8 cellular contexts compared by ENCODE assay signal in the genomic region with DNA sequence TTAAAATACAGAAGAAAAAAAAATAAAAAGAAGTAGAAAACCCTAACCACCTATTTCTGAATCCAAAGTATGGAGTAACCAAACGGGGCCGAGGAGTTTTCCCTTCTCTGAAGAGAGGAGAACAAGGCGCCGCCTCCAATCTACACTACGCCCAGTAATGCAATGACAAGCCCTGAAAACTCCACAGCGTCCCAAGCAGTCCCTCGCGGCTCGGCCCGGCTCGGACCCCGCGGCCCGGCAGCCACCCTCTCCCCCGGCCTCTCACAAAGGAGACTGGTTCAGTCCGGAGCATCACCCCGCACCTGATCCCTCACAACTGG. TPM values are rescaled to one million over a fixed set of nuclear protein-coding genes. Genes with fewer than 3 reads are reported as not detected.
DNase-seq lines count a peak whose midpoint lies in the region; ATAC-seq and TF ChIP-seq lines count a peak whose summit lies in the region.

No MANE protein-coding gene starts in this region.

- H3K27ac ChIP-seq in BLaER1 treated with 17β-estradiol and CSF1 and Interleukin-3, amounts not matched to agents 10 nM and 100 nM: peak overlapping the region; percentile 77 to 94 (median 86)
- peak overlapping the region; percentile 59 for H3K27ac ChIP-seq in OCI-LY1 (ENCODE audit: low read depth, low read length, poor library complexity, severe bottlenecking)

- peaks cover 0 to 49% (median 36%) of the 10 kb centered on the region in 11 experiments; a peak in 16 of 22 replicates for H4K20me1 ChIP-seq in BLaER1 treated with 17β-estradiol and CSF1 and Interleukin-3, amounts not matched to agents 10 nM and 100 nM
- peaks cover 2% of the 10 kb centered on the region; the same call in 1 of the 2 replicates for H4K20me1 ChIP-seq in OCI-LY1 (ENCODE audit: insufficient read depth, low read length)

- no peaks in the 10 kb centered on the region for H3K9me3 ChIP-seq in BLaER1 treated with 17β-estradiol and CSF1 and Interleukin-3, amounts not matched to agents 10 nM and 100 nM (replicated peaks in 1 of 11)
- no peaks in the 10 kb centered on the region for H3K9me3 ChIP-seq in OCI-LY1 (ENCODE audit: low read length)

- H3K27me3 ChIP-seq in BLaER1 treated with 17β-estradiol and CSF1 and Interleukin-3, amounts not matched to agents 10 nM and 100 nM: no peaks in the 10 kb centered on the region
- H3K27me3 ChIP-seq in OCI-LY1 (ENCODE audit: insufficient read depth, low read length): no peaks in the 10 kb centered on the region

- peaks cover 5% of the 10 kb centered on the region for H3K36me3 Mint-ChIP-seq in endothelial cell (ENCODE audit: low read depth, unreplicated experiment)
- H3K36me3 Mint-ChIP-seq in nephron progenitor cell (ENCODE audit: low read depth): peaks cover 48% of the 10 kb centered on the region

- TF ChIP-seq CTCF in OCI-LY1 (IDR thresholded peaks at IDR 0.05; ENCODE audit: low read length): no peak
- no peak for TF ChIP-seq CTCF in endothelial cell (IDR thresholded peaks at IDR 0.05; ENCODE audit: unreplicated experiment)
- no peak for TF ChIP-seq CTCF in nephron progenitor cell (IDR thresholded peaks at IDR 0.05)

- no peak for DNase-seq in endothelial cell (ENCODE audit: low spot score)
- DNase-seq in nephron progenitor cell: no peak
- no peak for DNase-seq in AG08396 (ENCODE audit: low spot score)
- DNase-seq in activated CD4-positive, alpha-beta T cell treated with anti-CD3 and anti-CD28 coated beads for 48 hours: no peak

- peak overlapping the region; percentile 80 to 100 (median 96) for H3K4me3 ChIP-seq in BLaER1 treated with 17β-estradiol and CSF1 and Interleukin-3, amounts not matched to agents 10 nM and 100 nM
- H3K4me3 ChIP-seq in OCI-LY1 (ENCODE audit: low read depth, low read length, poor library complexity, severe bottlenecking): peak overlapping the region; percentile 85

- no peak overlapping the region for H2AFZ ChIP-seq in OCI-LY1 (ENCODE audit: low read length)

- H3K4me3 Mint-ChIP-seq in endothelial cell (ENCODE audit: unreplicated experiment) (peak overlapping the region; percentile 95), nephron progenitor cell (peak overlapping the region; percentile 95)

- peak overlapping the region; percentile 81 to 95 (median 92) for H3K9ac ChIP-seq in BLaER1 treated with 17β-estradiol and CSF1 and Interleukin-3, amounts not matched to agents 10 nM and 100 nM
- peak overlapping the region; percentile 87 for H3K9ac ChIP-seq in OCI-LY1 (ENCODE audit: low read length)

- peaks cover 6% of the 10 kb centered on the region; the same call in 1 of the 2 replicates for H3F3A ChIP-seq in OCI-LY1 (ENCODE audit: insufficient read depth, low read length)

- peaks cover 51% of the 10 kb centered on the region for H3K79me2 ChIP-seq in OCI-LY1 (ENCODE audit: insufficient read depth, low read length)

- H3K27ac Mint-ChIP-seq in endothelial cell (ENCODE audit: unreplicated experiment) (peak overlapping the region; percentile 100), nephron progenitor cell (peak overlapping the region; percentile 99)

- peaks cover 23 to 58% (median 46%) of the 10 kb centered on the region in 11 experiments for H3K36me3 ChIP-seq in BLaER1 treated with 17β-estradiol and CSF1 and Interleukin-3, amounts not matched to agents 10 nM and 100 nM
- H3K36me3 ChIP-seq in OCI-LY1 (ENCODE audit: insufficient read depth, low read length): peaks cover 19% of the 10 kb centered on the region; the same call in 1 of the 2 replicates

- H3K27me3 Mint-ChIP-seq in endothelial cell (ENCODE audit: unreplicated experiment) (peaks cover 1% of the 10 kb centered on the region), nephron progenitor cell (ENCODE audit: low read depth, poor library complexity) (peaks cover 9% of the 10 kb centered on the region)

- H3K4me1 ChIP-seq in BLaER1 treated with 17β-estradiol and CSF1 and Interleukin-3, amounts not matched to agents 10 nM and 100 nM: peaks cover 16 to 39% (median 24%) of the 10 kb centered on the region in 10 experiments
- H3K4me1 ChIP-seq in OCI-LY1 (ENCODE audit: insufficient read depth, low read length, severe bottlenecking): peaks cover 30% of the 10 kb centered on the region

- H3K9me2 ChIP-seq in OCI-LY1 (ENCODE audit: low read depth, low read length): no peaks in the 10 kb centered on the region

- H3K4me2 ChIP-seq in BLaER1 treated with 17β-estradiol and CSF1 and Interleukin-3, amounts not matched to agents 10 nM and 100 nM: peak overlapping the region; percentile 86 to 99 (median 96)
- H3K4me2 ChIP-seq in OCI-LY1 (ENCODE audit: low read length): peak overlapping the region; percentile 88

- peaks cover 12% of the 10 kb centered on the region for H3K4me1 Mint-ChIP-seq in endothelial cell (ENCODE audit: unreplicated experiment)
- peaks cover 30% of the 10 kb centered on the region for H3K4me1 Mint-ChIP-seq in nephron progenitor cell

- peak; percentile 28 for ATAC-seq in GM21717 (IDR thresholded peaks at IDR 0.05; ENCODE audit: unreplicated experiment)
- no peak for ATAC-seq in GM19395 (IDR thresholded peaks at IDR 0.05; ENCODE audit: unreplicated experiment)

- H3K9me3 Mint-ChIP-seq in endothelial cell (ENCODE audit: unreplicated experiment) (no peaks in the 10 kb centered on the region), nephron progenitor cell (no peaks in the 10 kb centered on the region)

RNA-seq across cellular contexts. Expression of a gene that starts 0.4 kb away (rescaled TPM):
- total RNA-seq in endothelial cell (ENCODE audit: unreplicated experiment): 144 TPM

RNA-seq across cellular contexts. Expression of a gene that starts 21.2 kb away (rescaled TPM):
- 25.0 TPM for total RNA-seq in endothelial cell (ENCODE audit: unreplicated experiment)

RNA-seq across cellular contexts. Expression of a gene that starts 21.4 kb away (rescaled TPM):
- 70.8 TPM for total RNA-seq in endothelial cell (ENCODE audit: unreplicated experiment)

RNA-seq across cellular contexts. Expression of a gene that starts 55.6 kb away (rescaled TPM):
- 46.1 TPM for total RNA-seq in endothelial cell (ENCODE audit: unreplicated experiment)
